ENCODE assay signal across 1 cellular context in genomic region chr21:42069327-42069726, GRCh38.
TF ChIP-seq lines count a peak whose summit lies in the region.

No MANE protein-coding gene starts in this region.

TF ChIP-seq in neural cell, 6 proteins besides CTCF, POLR2A, EP300 and RAD21 (continued from another document):
- no peak for TF ChIP-seq REST (IDR thresholded peaks at IDR 0.05; ENCODE audit: borderline replicate concordance)
- TF ChIP-seq POLR2AphosphoS5 (IDR thresholded peaks at IDR 0.05): no peak
- no peak for TF ChIP-seq MXI1 (conservative IDR thresholded peaks at IDR 0.05; ENCODE audit: poor library complexity, severe bottlenecking)
- TF ChIP-seq SMC3 (conservative IDR thresholded peaks at IDR 0.05; ENCODE audit: poor library complexity): no peak
- no peak for TF ChIP-seq TAF1 (IDR thresholded peaks at IDR 0.05; ENCODE audit: low read depth)
TF ChIP-seq in neural cell: peak in this region for 0.
